Comparison of ENCODE assay signal across 8 cellular contexts in the genomic region with DNA sequence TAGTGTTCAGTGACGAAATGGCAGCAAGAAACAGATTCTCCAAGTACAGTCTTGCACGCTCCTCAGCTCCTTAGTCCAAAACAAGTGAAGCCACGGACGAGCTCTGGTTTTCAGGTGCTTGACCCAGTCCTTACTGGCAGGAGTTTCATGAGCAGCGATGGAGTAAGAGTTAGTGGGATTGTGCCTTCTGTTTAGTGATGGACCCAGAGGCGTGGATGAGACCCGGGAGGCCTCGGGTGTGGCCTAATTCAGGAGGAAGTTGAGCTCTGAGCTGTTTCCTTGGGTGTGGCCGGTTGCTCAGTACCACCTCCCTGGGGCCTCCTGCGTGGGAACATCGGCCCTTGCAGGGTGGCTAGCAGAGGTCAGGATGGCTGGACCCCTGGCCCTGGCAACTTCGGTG. TPM values are rescaled to one million over a fixed set of nuclear protein-coding genes. Genes with fewer than 3 reads are reported as not detected.
DNase-seq lines count a peak whose midpoint lies in the region; ATAC-seq and TF ChIP-seq lines count a peak whose summit lies in the region.

No MANE protein-coding gene starts in this region.

- peaks cover 0 to 2% (median 0%) of the 10 kb centered on the region in 7 donors for H3K9me3 Mint-ChIP-seq in CD14-positive monocyte

- peak overlapping the region; percentile 74 to 87 for H3K4me3 Mint-ChIP-seq in CD14-positive monocyte

- H3K4me1 ChIP-seq in lung (ENCODE audit: control insufficient read depth in 2 of 2, insufficient read depth in 2 of 2, low read length in 2 of 2) (peaks cover 0 to 4% of the 10 kb centered on the region in 2 donors), prostate gland (replicated peaks) (no peaks in the 10 kb centered on the region)

- no peaks in the 10 kb centered on the region for H3K36me3 ChIP-seq in lung (ENCODE audit: control insufficient read depth in 2 of 2, insufficient read depth in 2 of 2, low read length in 2 of 2)
- no peaks in the 10 kb centered on the region for H3K36me3 ChIP-seq in prostate gland

- H3K4me3 ChIP-seq in HL-60 (replicated peaks; ENCODE audit: insufficient read depth, low read length) (peak overlapping the region; percentile 33), lung (no peak overlapping the region), prostate gland (no peak overlapping the region)

- H3K4me1 Mint-ChIP-seq in CD14-positive monocyte = peaks cover 22% of the 10 kb centered on the region

- no peaks in the 10 kb centered on the region for H3K27me3 ChIP-seq in HL-60 (ENCODE audit: insufficient read depth, poor library complexity, severe bottlenecking)
- H3K27me3 ChIP-seq in lung (ENCODE audit: control insufficient read depth, insufficient read depth) = no peaks in the 10 kb centered on the region
- H3K27me3 ChIP-seq in prostate gland (replicated peaks; ENCODE audit: insufficient read depth) = no peaks in the 10 kb centered on the region

- DNase-seq in CD14-positive monocyte (ENCODE audit: low spot score) (peak; percentile 65), HL-60 (ENCODE audit: low read depth in 1 of 2, low spot score in 1 of 2) (peak; percentile 26 to 76), lung (ENCODE audit: low spot score) (peak; percentile 44), posterior vena cava (ENCODE audit: low spot score) (no peak), prostate gland (ENCODE audit: low spot score) (no peak), EL (no peak)
- peak; percentile 66 to 67 for DNase-seq in activated T-cell treated with anti-CD3 and anti-CD28 coated beads, Interleukin-2, amount 50 U/mL, for 48 hours

- intact Hi-C loops in CD14-positive monocyte (cut with micrococcal nuclease) = no loop called here
- intact Hi-C loops in posterior vena cava (cut with DNase I) = loop anchor here in 1 of 2 donors (5.0 kb wide), 1 partner anchor 1740 kb away; no protein-coding TSS in a partner anchor
- intact Hi-C loops in prostate gland (cut with DNase I) = no loop called here

- TF ChIP-seq POLR2A in prostate gland (IDR thresholded peaks at IDR 0.05) = no peak

- 38 to 46% methylated on average over 12 of the region's 12 CpGs for WGBS in lung, 2 donors
- 68% methylated on average over 12 of the region's 12 CpGs for WGBS in prostate gland

- H3K27ac ChIP-seq in HL-60 (replicated peaks) (peak overlapping the region; percentile 27), lung (ENCODE audit: low read depth in 1 of 2, low read length in 1 of 2) (no peak overlapping the region), prostate gland (no peak overlapping the region)

- TF ChIP-seq CTCF in CD14-positive monocyte (IDR thresholded peaks at IDR 0.05) (no peak), HL-60 (IDR thresholded peaks at IDR 0.05; ENCODE audit: insufficient read depth, low read length) (no peak), lung (IDR thresholded peaks at IDR 0.05; ENCODE audit: control extremely low read depth, extremely low read depth) (no peak), prostate gland (IDR thresholded peaks at IDR 0.05) (no peak)

- peak; percentile 69 for ATAC-seq in GM21515 (IDR thresholded peaks at IDR 0.05; ENCODE audit: unreplicated experiment)
- peak; percentile 83 for ATAC-seq in lung (ENCODE audit: insufficient read depth, low FRiP score)

- H3K36me3 Mint-ChIP-seq in CD14-positive monocyte = no peaks in the 10 kb centered on the region

- H3K9me3 ChIP-seq in lung (ENCODE audit: control insufficient read depth in 2 of 2, insufficient read depth in 1 of 2, low read length in 1 of 2) (no peaks in the 10 kb centered on the region), prostate gland (no peaks in the 10 kb centered on the region)

- H3K27ac Mint-ChIP-seq in CD14-positive monocyte = peak overlapping the region; percentile 77 to 91 (median 83)

- H3K27me3 Mint-ChIP-seq in CD14-positive monocyte (ENCODE audit: low read depth in 3 of 3) = peaks cover 0 to 3% (median 0%) of the 10 kb centered on the region in 3 donors

RNA-seq across cellular contexts. Expression of a gene that starts 52.0 kb away (rescaled TPM):
- not detected for polyA plus RNA-seq in CD14-positive monocyte
- 1 to 10 TPM in 1 of 2 donors, under 1 TPM in 1; 0.77 to 1.4 TPM for total RNA-seq in lung
- polyA plus RNA-seq in lung = under 1 TPM; 0.22 TPM
- 1 to 10 TPM in 1 of 2 donors, under 1 TPM in 1; 0.95 to 1.3 TPM for total RNA-seq in posterior vena cava
- total RNA-seq in prostate gland = 100 to 1,000 TPM in 1 of 2 donors, 10 to 100 TPM in 1; 84.3 to 123 TPM

Comparison
In these comparisons a context has a peak if more than half of its experiments do, and no peak if none do; other contexts are left out.
1. DNase-seq: peak in CD14-positive monocyte (single experiment), HL-60 (2 of 2), activated T-cell treated with anti-CD3 and anti-CD28 coated beads, Interleukin-2, amount 50 U/mL, for 48 hours (2 of 2) and lung (single experiment); none in posterior vena cava (single experiment), prostate gland (single experiment) and EL (single experiment).
2. RNA of a gene that starts 52.0 kb away (total RNA-seq): 84.3 to 123 TPM in prostate gland; 0.77 to 1.4 TPM in lung and 0.95 to 1.3 TPM in posterior vena cava; every median in the first group is over 10 times any median in the second.